In genomic region chr6:88165087-88165876, GRCh38 we compare ENCODE assay signal across 8 cellular contexts. TPM values are rescaled to one million over a fixed set of nuclear protein-coding genes. Genes with fewer than 3 reads are reported as not detected.
A peak's percentile ranks its signal among the peaks of the same experiment; 100 is the strongest.
DNase-seq lines count a peak whose midpoint lies in the region; ATAC-seq, FAIRE-seq and TF ChIP-seq lines count a peak whose summit lies in the region.

No MANE protein-coding gene starts in this region.

- no peaks in the 10 kb centered on the region for H3K36me3 Mint-ChIP-seq in activated CD4-positive, alpha-beta T cell treated with anti-CD3 and anti-CD28 coated beads, Interleukin-2, amount 10 ng/mL, durations not matched to agents 7 days and 5 days (ENCODE audit: low read depth)
- H3K36me3 Mint-ChIP-seq in progenitor cell of endocrine pancreas (ENCODE audit: insufficient read depth) = no peaks in the 10 kb centered on the region

- no peak for FAIRE-seq in endothelial cell of umbilical vein (lab: Jason Lieb, UNC)

- peak overlapping the region; percentile 77 for H3K4me2 ChIP-seq in endothelial cell of umbilical vein (ENCODE audit: insufficient read depth, low read length)

- H3K9me1 ChIP-seq in endothelial cell of umbilical vein (replicated peaks; ENCODE audit: control insufficient read depth, extremely low read depth, insufficient read depth, low read length) = no peaks in the 10 kb centered on the region

- H3K27me3 ChIP-seq in endothelial cell of umbilical vein (ENCODE audit: control insufficient read depth in 2 of 2, insufficient read depth in 2 of 2, low read length in 2 of 2) = peaks cover 40 to 57% of the 10 kb centered on the region in 2 experiments

- dilution Hi-C loops in endothelial cell of umbilical vein (cut with MboI; ENCODE audit: extremely low pct_ligation_motif_present, low sequenced_read_pairs) = no loop called here

- H3K79me2 ChIP-seq in endothelial cell of umbilical vein (ENCODE audit: control insufficient read depth, insufficient read depth, low read length) = no peaks in the 10 kb centered on the region

- H3K4me3 Mint-ChIP-seq in activated CD4-positive, alpha-beta T cell treated with anti-CD3 and anti-CD28 coated beads, Interleukin-2, amount 10 ng/mL, durations not matched to agents 7 days and 5 days = peak overlapping the region; percentile 43
- H3K4me3 Mint-ChIP-seq in progenitor cell of endocrine pancreas (ENCODE audit: low read depth) = peak overlapping the region; percentile 87

- BruUV-seq in endothelial cell of umbilical vein (replicated peaks; lab: Mats Ljungman, UMichigan) = no TSS peak

- H3K27ac ChIP-seq in endothelial cell of umbilical vein (ENCODE audit: insufficient read depth, low read depth, low read length) = no peak overlapping the region
- no peak overlapping the region for H3K27ac ChIP-seq in substantia nigra (ENCODE audit: low read depth, low read length, poor library complexity, severe bottlenecking)

- TF ChIP-seq POLR2A in endothelial cell of umbilical vein (IDR thresholded peaks at IDR 0.05; ENCODE audit: low read depth, low read length) = no peak

- CTCF ChIA-PET in activated CD4-positive, alpha-beta T cell treated with anti-CD3 and anti-CD28 coated beads, Interleukin-2, amount 10 ng/mL, durations not matched to agents 7 days and 5 days (lab: Charles Lee) = interaction anchor here (1.1 kb wide), 1 partner anchor 16 kb away, joined by 3 read pairs; no protein-coding TSS in a partner anchor
- CTCF ChIA-PET in endothelial cell of umbilical vein (lab: Charles Lee) = interaction anchor here (1.4 kb wide), 1 partner anchor 327 kb away, joined by 3 read pairs; no protein-coding TSS in a partner anchor

- H2AFZ ChIP-seq in endothelial cell of umbilical vein (ENCODE audit: low read depth, low read length) = peak overlapping the region; percentile 88

- no peak for DNase-seq in activated CD4-positive, alpha-beta T cell treated with anti-CD3 and anti-CD28 coated beads, Interleukin-2, amount 10 ng/mL, durations not matched to agents 7 days and 5 days
- DNase-seq in activated CD4-positive, alpha-beta T cell treated with anti-CD3 and anti-CD28 coated beads, Interleukin-2, amount 50 U/mL, for 4 hours = no peak
- DNase-seq in NCI-H446 treated with DMSO at 0.1 percent for 48 hours (lab: John Stamatoyannopoulos, UW) = peak; percentile 58
- peak; percentile 17 for DNase-seq in endothelial cell of umbilical vein (ENCODE audit: low read depth, low spot score)
- no peak for DNase-seq in progenitor cell of endocrine pancreas (ENCODE audit: low spot score, unreplicated experiment)
- DNase-seq in substantia nigra (lab: John Stamatoyannopoulos, UW) = no peak
- DNase-seq in activated CD8-positive, alpha-beta memory T cell treated with anti-CD3 and anti-CD28 coated beads, Interleukin-2, amount 50 U/mL, for 48 hours = no peak

- no peak for ATAC-seq in GM18511 (IDR thresholded peaks at IDR 0.05; ENCODE audit: unreplicated experiment)

- no peaks in the 10 kb centered on the region for H3K9me3 ChIP-seq in endothelial cell of umbilical vein (replicated peaks; ENCODE audit: control insufficient read depth, insufficient read depth, low read length)

- intact Hi-C loops in endothelial cell of umbilical vein (cut with micrococcal nuclease) = loop anchor here (5.0 to 10.0 kb wide), 3 partner anchors 330 to 710 kb away; no protein-coding TSS in a partner anchor

- peaks cover 12% of the 10 kb centered on the region for H3K4me1 Mint-ChIP-seq in activated CD4-positive, alpha-beta T cell treated with anti-CD3 and anti-CD28 coated beads, Interleukin-2, amount 10 ng/mL, durations not matched to agents 7 days and 5 days
- peaks cover 24% of the 10 kb centered on the region for H3K4me1 Mint-ChIP-seq in progenitor cell of endocrine pancreas (ENCODE audit: low read depth)

- POLR2A ChIA-PET in activated CD4-positive, alpha-beta T cell treated with anti-CD3 and anti-CD28 coated beads, Interleukin-2, amount 10 ng/mL, durations not matched to agents 7 days and 5 days (lab: Charles Lee) = no interaction called here
- POLR2A ChIA-PET in endothelial cell of umbilical vein (lab: Charles Lee) = no interaction called here

- no peaks in the 10 kb centered on the region for H3K9me3 Mint-ChIP-seq in activated CD4-positive, alpha-beta T cell treated with anti-CD3 and anti-CD28 coated beads, Interleukin-2, amount 10 ng/mL, durations not matched to agents 7 days and 5 days
- no peaks in the 10 kb centered on the region for H3K9me3 Mint-ChIP-seq in progenitor cell of endocrine pancreas (ENCODE audit: low read depth)

- TF ChIP-seq CTCF in endothelial cell of umbilical vein (IDR thresholded peaks at IDR 0.05; ENCODE audit: extremely low read depth in 1 of 2, insufficient read depth in 1 of 2, low read depth in 1 of 2, low read length in 2 of 2) = no peak
- TF ChIP-seq CTCF in progenitor cell of endocrine pancreas (IDR thresholded peaks at IDR 0.05; ENCODE audit: unreplicated experiment) = no peak

- H3K27me3 Mint-ChIP-seq in activated CD4-positive, alpha-beta T cell treated with anti-CD3 and anti-CD28 coated beads, Interleukin-2, amount 10 ng/mL, durations not matched to agents 7 days and 5 days = peaks cover 76% of the 10 kb centered on the region
- peaks cover 28% of the 10 kb centered on the region for H3K27me3 Mint-ChIP-seq in progenitor cell of endocrine pancreas

- peak overlapping the region; percentile 29 to 58 (median 42) for H3K4me3 ChIP-seq in endothelial cell of umbilical vein (replicated peaks in 1 of 3; ENCODE audit: insufficient read depth in 1 of 3, low read depth in 1 of 3, low read length in 3 of 3)

- peaks cover 12% of the 10 kb centered on the region for H3K4me1 ChIP-seq in endothelial cell of umbilical vein (ENCODE audit: control insufficient read depth, extremely low read depth, insufficient read depth, low read length)

- no peaks in the 10 kb centered on the region for H4K20me1 ChIP-seq in endothelial cell of umbilical vein (replicated peaks; ENCODE audit: control insufficient read depth, extremely low read depth, insufficient read depth, low read length)

- H3K27ac Mint-ChIP-seq in activated CD4-positive, alpha-beta T cell treated with anti-CD3 and anti-CD28 coated beads, Interleukin-2, amount 10 ng/mL, durations not matched to agents 7 days and 5 days = no peak overlapping the region
- H3K27ac Mint-ChIP-seq in progenitor cell of endocrine pancreas = peak overlapping the region; percentile 93

- peak overlapping the region; percentile 13 for H3K9ac ChIP-seq in endothelial cell of umbilical vein (replicated peaks; ENCODE audit: extremely low read depth, insufficient read depth, low read length)

- no peaks in the 10 kb centered on the region for H3K36me3 ChIP-seq in endothelial cell of umbilical vein (ENCODE audit: control insufficient read depth in 2 of 2, extremely low read depth in 1 of 2, insufficient read depth in 2 of 2, low read length in 2 of 2)

TF ChIP-seq in endothelial cell of umbilical vein, 7 proteins besides CTCF, POLR2A, EP300 and RAD21:
- TF ChIP-seq MYC (IDR thresholded peaks at IDR 0.05; ENCODE audit: low read depth, low read length) = no peak
- TF ChIP-seq GATA2 (IDR thresholded peaks at IDR 0.05; ENCODE audit: insufficient read depth, insufficient read length, low read depth, low read length) = no peak
- no peak for TF ChIP-seq EZH2 (IDR thresholded peaks at IDR 0.05; ENCODE audit: borderline replicate concordance, low read depth, low read length, severe bottlenecking)
- no peak for TF ChIP-seq POLR2AphosphoS5 (IDR thresholded peaks at IDR 0.05; ENCODE audit: insufficient read depth, low read depth, low read length)
- TF ChIP-seq FOS (IDR thresholded peaks at IDR 0.05; ENCODE audit: borderline replicate concordance, insufficient read depth, low read length) = no peak
- TF ChIP-seq JUN (IDR thresholded peaks at IDR 0.05; ENCODE audit: borderline replicate concordance, insufficient read depth, insufficient read length, low read depth) = no peak
- TF ChIP-seq, protein P1, sequence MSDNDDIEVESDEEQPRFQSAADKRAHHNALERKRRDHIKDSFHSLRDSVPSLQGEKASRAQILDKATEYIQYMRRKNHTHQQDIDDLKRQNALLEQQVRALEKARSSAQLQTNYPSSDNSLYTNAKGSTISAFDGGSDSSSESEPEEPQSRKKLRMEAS (IDR thresholded peaks at IDR 0.05; ENCODE audit: insufficient read depth, insufficient read length) = no peak
TF ChIP-seq in endothelial cell of umbilical vein: peak in this region for 0.

RNA-seq across cellular contexts. Expression of gene CNR1, which starts 0.9 kb away (rescaled TPM):
- total RNA-seq in activated CD4-positive, alpha-beta T cell treated with anti-CD3 and anti-CD28 coated beads, Interleukin-2, amount 10 ng/mL, durations not matched to agents 7 days and 5 days = not detected
- total RNA-seq in endothelial cell of umbilical vein (not detected in 2 replicates), progenitor cell of endocrine pancreas (23.8 and 26.2 TPM in 2 replicates)
- polyA plus RNA-seq in endothelial cell of umbilical vein = 0.06 TPM in 1 of 2 replicates, not detected in the other
- not detected in 2 replicates for polyA plus RNA-seq in endothelial cell of umbilical vein (2011; cell fraction: cytosol; rRNA removed)
- not detected in 2 replicates for polyA plus RNA-seq in endothelial cell of umbilical vein (2011; cell fraction: nucleus; rRNA removed)
- polyA plus RNA-seq in endothelial cell of umbilical vein (2012) = not detected in 2 replicates
- not detected in 2 replicates for polyA minus RNA-seq in endothelial cell of umbilical vein
- not detected for polyA minus RNA-seq in endothelial cell of umbilical vein (2011; cell fraction: cytosol; rRNA and poly(A)+ RNA removed)
- polyA minus RNA-seq in endothelial cell of umbilical vein (2011; cell fraction: nucleus; rRNA and poly(A)+ RNA removed) = not detected in 2 replicates

Comparison
In these comparisons a context has a peak if more than half of its experiments do, and no peak if none do; other contexts are left out.
1. DNase-seq: peak in NCI-H446 treated with DMSO at 0.1 percent for 48 hours (single experiment) and endothelial cell of umbilical vein (single experiment); none in activated CD4-positive, alpha-beta T cell treated with anti-CD3 and anti-CD28 coated beads, Interleukin-2, amount 10 ng/mL, durations not matched to agents 7 days and 5 days (single experiment), activated CD4-positive, alpha-beta T cell treated with anti-CD3 and anti-CD28 coated beads, Interleukin-2, amount 50 U/mL, for 4 hours (0 of 2), progenitor cell of endocrine pancreas (single experiment), substantia nigra (0 of 49) and activated CD8-positive, alpha-beta memory T cell treated with anti-CD3 and anti-CD28 coated beads, Interleukin-2, amount 50 U/mL, for 48 hours (single experiment).
2. RNA of gene CNR1, which starts 0.9 kb away (total RNA-seq): 23.8 to 26.2 TPM in progenitor cell of endocrine pancreas; not detected in activated CD4-positive, alpha-beta T cell treated with anti-CD3 and anti-CD28 coated beads, Interleukin-2, amount 10 ng/mL, durations not matched to agents 7 days and 5 days and not detected in endothelial cell of umbilical vein; every median in the first group is over 10 times any median in the second.